In genomic region chr1:26277261-26277661, GRCh38 we compare ENCODE assay signal across 12 cellular contexts. TPM values are rescaled to one million over a fixed set of nuclear protein-coding genes. Genes with fewer than 3 reads are reported as not detected.
DNase-seq lines count a peak whose midpoint lies in the region; ATAC-seq and TF ChIP-seq lines count a peak whose summit lies in the region.
"Had no signal": no experiment of that assay in that cellular context is flagged by ENCODE, and none has a peak within 500 bp of the region (broad histone marks: within the 10 kb centered on the region; RNA-seq: fewer than 3 reads in every experiment).

No MANE protein-coding gene starts in this region.

- H3K27ac ChIP-seq in CD8-positive, alpha-beta T cell (ENCODE audit: low read depth, low read length): no peak overlapping the region
- H3K27ac ChIP-seq in VCaP (peak overlapping the region; percentile 77), foreskin keratinocyte (peak overlapping the region; percentile 98), skeletal muscle tissue (ENCODE audit: low read depth, low read length) (peak overlapping the region; percentile 83)

- H3K36me3 Mint-ChIP-seq in CD8-positive, alpha-beta T cell: peaks cover 50% of the 10 kb centered on the region

- peaks cover 10% of the 10 kb centered on the region for H3K36me3 ChIP-seq in CD8-positive, alpha-beta T cell (ENCODE audit: insufficient read depth, low read length)
- peaks cover 43 to 63% (median 48%) of the 10 kb centered on the region in 3 donors for H3K36me3 ChIP-seq in skeletal muscle tissue (ENCODE audit: control insufficient read depth in 3 of 3, insufficient read depth in 3 of 3, low read length in 3 of 3)

- no peaks in the 10 kb centered on the region for H3K9me3 Mint-ChIP-seq in CD8-positive, alpha-beta T cell

- H3K27ac Mint-ChIP-seq in CD8-positive, alpha-beta T cell: peak overlapping the region; percentile 100

- no peak overlapping the region for H3K4me3 Mint-ChIP-seq in CD8-positive, alpha-beta T cell

- no peak overlapping the region for H3K4me3 ChIP-seq in CD8-positive, alpha-beta T cell (ENCODE audit: low read depth, low read length)
- no peak overlapping the region for H3K4me3 ChIP-seq in skeletal muscle tissue (ENCODE audit: low read length in 3 of 3)

- no peak for DNase-seq in CD8-positive, alpha-beta T cell
- no peak for DNase-seq in foreskin keratinocyte
- DNase-seq in activated gamma-delta T cell (lab: John Stamatoyannopoulos, UW): no peak
- no peak for DNase-seq in HK-2 (ENCODE audit: unreplicated experiment)
- DNase-seq: effector CD4-positive, alpha-beta T cell; MM.1S; stimulated activated CD4-positive, alpha-beta T cell treated with anti-CD3 and anti-CD28 coated beads, Interleukin-4, amount 100 ng/mL, for 4 hours had no signal

- peak overlapping the region in 2 of 3 donors; percentile 39 to 50 for H3K9ac ChIP-seq in skeletal muscle tissue (ENCODE audit: low read depth in 1 of 3, low read length in 3 of 3)

- H3K27me3 ChIP-seq in CD8-positive, alpha-beta T cell (ENCODE audit: insufficient read depth, low read length): no peaks in the 10 kb centered on the region
- H3K27me3 ChIP-seq in foreskin keratinocyte (no peaks in the 10 kb centered on the region), skeletal muscle tissue (ENCODE audit: control insufficient read depth in 3 of 3, insufficient read depth in 3 of 3, low read length in 3 of 3) (no peaks in the 10 kb centered on the region)

- no peak for ATAC-seq in CD8-positive, alpha-beta T cell
- ATAC-seq in foreskin keratinocyte (no peak), HG02885 (IDR thresholded peaks at IDR 0.05; ENCODE audit: poor library complexity, unreplicated experiment) (no peak), HG03457 (IDR thresholded peaks at IDR 0.05; ENCODE audit: unreplicated experiment) (no peak)

- H3K9me3 ChIP-seq in CD8-positive, alpha-beta T cell (ENCODE audit: low read length): no peaks in the 10 kb centered on the region
- H3K9me3 ChIP-seq in skeletal muscle tissue (ENCODE audit: control insufficient read depth in 3 of 3, low read length in 3 of 3): no peaks in the 10 kb centered on the region

- no peaks in the 10 kb centered on the region for H3K27me3 Mint-ChIP-seq in CD8-positive, alpha-beta T cell (ENCODE audit: low read depth)

- POLR2A ChIA-PET in CD8-positive, alpha-beta T cell (lab: Charles Lee): interaction anchor here (1.1 to 21.5 kb wide), 5 partner anchors 9 to 101 kb away, joined by 3 to 666 read pairs (median 5); partner anchors contain the start of gene CD52

- peaks cover 62% of the 10 kb centered on the region for H3K4me1 Mint-ChIP-seq in CD8-positive, alpha-beta T cell (ENCODE audit: low read depth)

- no peak for TF ChIP-seq CTCF in CD8-positive, alpha-beta T cell (IDR thresholded peaks at IDR 0.05)
- no peak for TF ChIP-seq CTCF in VCaP (conservative IDR thresholded peaks at IDR 0.05)
- no peak for TF ChIP-seq CTCF in foreskin keratinocyte (conservative IDR thresholded peaks at IDR 0.05)

- CTCF ChIA-PET in CD8-positive, alpha-beta T cell (lab: Charles Lee): interaction anchor here (0.6 to 22.3 kb wide), 15 partner anchors 9 to 158 kb away, joined by 3 to 844 read pairs (median 8); partner anchors contain the start of genes CD52 and CEP85

- peaks cover 62% of the 10 kb centered on the region for H3K4me1 ChIP-seq in CD8-positive, alpha-beta T cell (ENCODE audit: insufficient read depth, low read length)
- peaks cover 42% of the 10 kb centered on the region for H3K4me1 ChIP-seq in foreskin keratinocyte
- H3K4me1 ChIP-seq in skeletal muscle tissue (ENCODE audit: control insufficient read depth in 3 of 3, insufficient read depth in 3 of 3, low read length in 3 of 3): peaks cover 63 to 76% (median 71%) of the 10 kb centered on the region in 3 donors

- intact Hi-C loops in CD8-positive, alpha-beta T cell (cut with DNase I, micrococcal nuclease): loop anchor here in 1 of 2 experiments (2.0 to 5.0 kb wide), 2 partner anchors 42 to 195 kb away; partner anchors contain the start of genes CEP85 and HMGN2

RNA-seq across cellular contexts. Expression of gene SH3BGRL3, which starts 2.6 kb away (rescaled TPM):
- 100 to 1,000 TPM; 187 to 191 TPM for total RNA-seq in CD8-positive, alpha-beta T cell
- total RNA-seq in foreskin keratinocyte (194 and 196 TPM in 2 replicates), skeletal muscle tissue (4.2 TPM)
- 543 and 549 TPM in 2 replicates for polyA plus RNA-seq in foreskin keratinocyte

RNA-seq across cellular contexts. Expression of gene UBXN11, which starts 29.2 kb away (rescaled TPM):
- total RNA-seq in CD8-positive, alpha-beta T cell: 10 to 100 TPM; 28.6 to 33.8 TPM
- total RNA-seq in foreskin keratinocyte (5.6 and 9.9 TPM in 2 replicates), skeletal muscle tissue (2.1 TPM)
- polyA plus RNA-seq in foreskin keratinocyte: 12.4 and 13.3 TPM in 2 replicates

RNA-seq across cellular contexts. Expression of gene CD52, which starts 40.5 kb away (rescaled TPM):
- total RNA-seq in CD8-positive, alpha-beta T cell: 100 to 1,000 TPM; 285 to 289 TPM
- 0.25 TPM in 1 of 2 replicates, not detected in the other for total RNA-seq in foreskin keratinocyte
- 0.18 and 0.36 TPM in 2 replicates for polyA plus RNA-seq in foreskin keratinocyte
- total RNA-seq in skeletal muscle tissue: not detected
- total RNA-seq: kidney epithelial cell had no signal

RNA-seq across cellular contexts. Expression of gene CEP85, which starts 43.3 kb away (rescaled TPM):
- total RNA-seq in CD8-positive, alpha-beta T cell: 1 to 10 TPM; 7.1 TPM
- total RNA-seq in foreskin keratinocyte (18.9 and 22.2 TPM in 2 replicates), skeletal muscle tissue (25.1 TPM)
- polyA plus RNA-seq in foreskin keratinocyte: 9.7 and 12.0 TPM in 2 replicates

Comparison
In these comparisons a context has a peak if more than half of its experiments do, and no peak if none do; other contexts are left out.
1. RNA of gene SH3BGRL3, which starts 2.6 kb away (total RNA-seq): 194 to 196 TPM in foreskin keratinocyte and 187 to 191 TPM in CD8-positive, alpha-beta T cell; 4.2 TPM in skeletal muscle tissue (single experiment); every median in the first group is over 10 times any median in the second.
2. RNA of gene CD52, which starts 40.5 kb away (total RNA-seq): 285 to 289 TPM in CD8-positive, alpha-beta T cell; 0.25 TPM in foreskin keratinocyte and not detected in skeletal muscle tissue (single experiment); every median in the first group is over 100 times any median in the second.